In genomic region chr3:100560426-100560825, GRCh38 we compare ENCODE assay signal across 24 cellular contexts. TPM values are rescaled to one million over a fixed set of nuclear protein-coding genes. Genes with fewer than 3 reads are reported as not detected.
DNase-seq lines count a peak whose midpoint lies in the region; ATAC-seq and TF ChIP-seq lines count a peak whose summit lies in the region.
"Had no signal": no experiment of that assay in that cellular context is flagged by ENCODE, and none has a peak within 500 bp of the region (broad histone marks: within the 10 kb centered on the region; RNA-seq: fewer than 3 reads in every experiment).

No MANE protein-coding gene starts in this region.

- no peaks in the 10 kb centered on the region for H4K20me1 ChIP-seq in mammary epithelial cell (ENCODE audit: insufficient read depth, low read length)

- H2AFZ ChIP-seq in mammary epithelial cell (ENCODE audit: low read depth, low read length) = no peak overlapping the region

- dilution Hi-C loops in mammary epithelial cell (cut with HindIII; ENCODE audit: low sequenced_read_pairs) = loop anchor here (5.0 kb wide), 2 partner anchors 33 to 63 kb away; no protein-coding TSS in a partner anchor

- H3K4me1 ChIP-seq in mammary epithelial cell (ENCODE audit: insufficient read depth, low read length) = peaks cover 44% of the 10 kb centered on the region

- CTCF ChIA-PET in mammary epithelial cell (lab: Charles Lee; ENCODE audit: low non-redundant PET) (no interaction called here), MCF 10A (lab: Yijun Ruan, JAX) (interaction anchor here (0.6 to 2.4 kb wide), 3 partner anchors 29 to 161 kb away, joined by 3 to 8 read pairs (median 3); no protein-coding TSS in a partner anchor)

- no peak overlapping the region for H3K4me3 Mint-ChIP-seq in MCF 10A (ENCODE audit: unreplicated experiment)
- H3K4me3 Mint-ChIP-seq: IgD-negative memory B cell had no signal

- H3K9me3 ChIP-seq in mammary epithelial cell (replicated peaks; ENCODE audit: insufficient read depth, low read length) (no peaks in the 10 kb centered on the region), SK-N-MC (ENCODE audit: low read depth, low read length) (no peaks in the 10 kb centered on the region)
- H3K9me3 ChIP-seq: MG63 had no signal

- 99% methylated on average over 4 of the region's 4 CpGs for WGBS in mammary epithelial cell (ENCODE audit: low coverage, missing lambda C conversion rate)

- no peaks in the 10 kb centered on the region for H3K79me2 ChIP-seq in mammary epithelial cell (ENCODE audit: insufficient read depth, low read length)

- H3K27me3 Mint-ChIP-seq in MCF 10A (ENCODE audit: insufficient read depth, unreplicated experiment) = no peaks in the 10 kb centered on the region

- BruUV-seq in mammary epithelial cell (replicated peaks; lab: Mats Ljungman, UMichigan) (no TSS peak), MCF 10A (replicated peaks; lab: Mats Ljungman, UMichigan) (no TSS peak)

- peak overlapping the region; percentile 62 for H3K27ac ChIP-seq in mammary epithelial cell (ENCODE audit: insufficient read depth, low read depth, low read length)
- H3K27ac ChIP-seq in SK-N-MC = peak overlapping the region; percentile 95; the same call in 1 of the 2 replicates
- peak overlapping the region in 16 of 21 experiments; percentile 25 to 88 (median 76) for H3K27ac ChIP-seq in skin epidermis
- H3K27ac ChIP-seq: C4-2B had no signal

- no peak for ATAC-seq in GM21786 (IDR thresholded peaks at IDR 0.05; ENCODE audit: unreplicated experiment)
- ATAC-seq: HCT116, Right ventricle myocardium inferior had no signal

- H3K27ac Mint-ChIP-seq in MCF 10A (ENCODE audit: low read depth, unreplicated experiment) = no peak overlapping the region
- H3K27ac Mint-ChIP-seq: IgD-negative memory B cell had no signal

- intact Hi-C loops in mammary epithelial cell (cut with micrococcal nuclease) (no loop called here), MCF 10A (cut with micrococcal nuclease) (no loop called here)

- no peaks in the 10 kb centered on the region for H3K36me3 Mint-ChIP-seq in MCF 10A (ENCODE audit: insufficient read depth, unreplicated experiment)
- H3K36me3 Mint-ChIP-seq: IgD-negative memory B cell had no signal

- in situ Hi-C loops in mammary epithelial cell (cut with MboI; ENCODE audit: low sequenced_read_pairs in 2 of 2) = no loop called here

- no peaks in the 10 kb centered on the region for H3K27me3 ChIP-seq in mammary epithelial cell (ENCODE audit: insufficient read depth, low read length)
- H3K27me3 ChIP-seq: MG63 had no signal

- H3K36me3 ChIP-seq in mammary epithelial cell (ENCODE audit: insufficient read depth, low read length) = no peaks in the 10 kb centered on the region
- no peaks in the 10 kb centered on the region for H3K36me3 ChIP-seq in SK-N-MC (ENCODE audit: insufficient read depth, low read length)
- H3K36me3 ChIP-seq: MG63 had no signal

- POLR2A ChIA-PET in MCF 10A (lab: Yijun Ruan, JAX) = interaction anchor here (2.1 kb wide), 1 partner anchor 9 kb away, joined by 8 read pairs; no protein-coding TSS in a partner anchor

- no peak for DNase-seq in mammary epithelial cell
- no peak for DNase-seq in MCF 10A (ENCODE audit: unreplicated experiment)
- DNase-seq in SK-N-MC (ENCODE audit: low read depth, low spot score) = no peak
- peak; percentile 52 for DNase-seq in iris pigment epithelial cell (ENCODE audit: low read depth)
- no peak for DNase-seq in RKO (ENCODE audit: low spot score)
- no peak for DNase-seq in Ammon's horn (ENCODE audit: low spot score)
- DNase-seq: 8988T, AML-193, DMS53, GOT3, MG63, NCI-H1417 treated with DMSO at 0.1 percent for 48 hours, NCI-H187, NCI-H446, NCI-H526 treated with DMSO at 0.1 percent for 48 hours, OCI-M1 had no signal

- H3K4me3 ChIP-seq in mammary epithelial cell (replicated peaks in 1 of 3; ENCODE audit: insufficient read depth in 1 of 3, low read depth in 2 of 3, low read length in 3 of 3) (no peak overlapping the region), SK-N-MC (no peak overlapping the region), skin epidermis (no peak overlapping the region)
- H3K4me3 ChIP-seq: MG63 had no signal

- TF ChIP-seq CTCF in mammary epithelial cell (conservative IDR thresholded peaks at IDR 0.05 in 1 of 2, IDR thresholded peaks at IDR 0.05 in 1 of 2; ENCODE audit: extremely low read depth in 1 of 2, insufficient read depth in 1 of 2, low read depth in 1 of 2, low read length in 2 of 2) = no peak
- TF ChIP-seq CTCF in MCF 10A (IDR thresholded peaks at IDR 0.05; ENCODE audit: unreplicated experiment) = no peak

- H3K4me2 ChIP-seq in mammary epithelial cell (ENCODE audit: insufficient read depth, low read depth, low read length) = no peak overlapping the region

- H3K4me1 Mint-ChIP-seq in MCF 10A (ENCODE audit: insufficient read depth, unreplicated experiment) = peaks cover 37% of the 10 kb centered on the region
- H3K4me1 Mint-ChIP-seq: IgD-negative memory B cell had no signal

- no peaks in the 10 kb centered on the region for H3K9me3 Mint-ChIP-seq in MCF 10A (ENCODE audit: unreplicated experiment)
- H3K9me3 Mint-ChIP-seq: IgD-negative memory B cell had no signal

- H3K9ac ChIP-seq in mammary epithelial cell (ENCODE audit: insufficient read depth, low read length) (no peak overlapping the region), SK-N-MC (ENCODE audit: insufficient read length) (no peak overlapping the region)

RNA-seq across cellular contexts. Expression of gene ADGRG7, which starts 49.0 kb away (rescaled TPM):
- total RNA-seq in mammary epithelial cell (under 1 TPM in 1 of 2 donors, not detected in 1; 0.17 TPM), MCF 10A (2022) (not detected in 2 replicates)
- 0.07 TPM for polyA plus RNA-seq in mammary epithelial cell
- not detected for polyA minus RNA-seq in mammary epithelial cell
- total RNA-seq: HT1080, Right ventricle myocardium inferior had no signal
- polyA plus RNA-seq: AG04450, IgD-negative memory B cell had no signal
